ENCODE assay signal across 9 cellular contexts in the genomic region with DNA sequence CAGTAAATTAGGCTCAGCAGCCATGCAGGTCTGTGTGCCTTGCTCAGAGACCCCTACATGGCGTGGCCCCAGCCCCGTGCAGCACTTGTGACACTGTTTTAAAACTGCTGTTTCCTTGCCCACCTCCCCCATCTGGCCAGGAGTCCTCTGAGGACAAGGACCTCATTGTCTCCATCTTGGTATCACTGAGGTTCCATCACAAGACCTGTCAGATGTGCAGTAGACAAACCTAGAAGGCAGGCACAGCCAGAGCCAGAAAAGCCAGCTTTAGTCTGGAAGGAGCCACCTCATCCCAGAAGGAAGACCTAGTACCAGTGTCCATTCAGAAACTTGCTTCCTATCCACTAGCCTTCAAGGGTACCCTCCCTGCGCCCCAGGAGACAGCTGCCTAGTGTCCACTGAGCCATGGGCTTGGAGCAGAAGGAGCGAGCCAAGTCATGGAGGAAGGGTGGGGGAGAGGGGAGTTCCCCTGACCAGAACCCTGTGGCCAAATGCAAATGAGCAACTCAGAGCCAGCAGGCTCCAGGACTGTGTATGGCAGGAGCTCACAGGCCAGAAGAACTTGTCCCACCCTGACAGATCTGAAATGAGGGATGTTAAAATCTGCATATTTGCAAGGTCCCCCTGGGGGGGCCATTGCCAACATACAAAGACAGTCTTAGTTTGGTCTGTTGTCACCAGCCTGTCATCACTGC.
DNase-seq lines count a peak whose midpoint lies in the region; ATAC-seq and FAIRE-seq lines count a peak whose summit lies in the region.
"Had no signal": no experiment of that assay in that cellular context is flagged by ENCODE, and none has a peak within 500 bp of the region (broad histone marks: within the 10 kb centered on the region; RNA-seq: fewer than 3 reads in every experiment).

No MANE protein-coding gene starts in this region.

- DNase-seq in HTR-8/SVneo (ENCODE audit: insufficient read length, low spot score) (no peak), myocyte (ENCODE audit: low read depth) (peak; percentile 42), iPS-NIHi7 (ENCODE audit: extremely low spot score) (no peak), left lobe of liver (ENCODE audit: low spot score) (no peak)
- no peak for DNase-seq in stimulated activated CD4-positive, alpha-beta T cell treated with anti-CD3 and anti-CD28 coated beads, Interleukin-4, amount 100 ng/mL, for 1 hour
- DNase-seq in stimulated activated CD4-positive, alpha-beta T cell treated with anti-CD3 and anti-CD28 coated beads, Interleukin-2, amount 100 ng/mL, for 24 hours = no peak
- DNase-seq: NCI-H510A had no signal

- ATAC-seq in GM18498 (IDR thresholded peaks at IDR 0.05; ENCODE audit: unreplicated experiment) (peak; percentile 82), GM21717 (IDR thresholded peaks at IDR 0.05; ENCODE audit: unreplicated experiment) (peak; percentile 74), left lobe of liver (no peak)

- peak; percentile 80 for FAIRE-seq in HTR-8/SVneo (lab: Jason Lieb, UNC)
